8 cellular contexts compared by ENCODE assay signal in genomic region chr7:1533569-1534329, GRCh38. TPM values are rescaled to one million over a fixed set of nuclear protein-coding genes. Genes with fewer than 3 reads are reported as not detected.
DNase-seq lines count a peak whose midpoint lies in the region; ATAC-seq and TF ChIP-seq lines count a peak whose summit lies in the region.

No MANE protein-coding gene starts in this region.

- no peaks in the 10 kb centered on the region for H3K27me3 Mint-ChIP-seq in naive B cell

- H3K9me3 ChIP-seq in duodenal mucosa (ENCODE audit: control insufficient read depth in 1 of 2, low read length in 2 of 2): no peaks in the 10 kb centered on the region

- H3K9ac ChIP-seq in duodenal mucosa (ENCODE audit: low read depth in 1 of 2, low read length in 2 of 2): peak overlapping the region; percentile 76 to 78

- H3K36me3 ChIP-seq in duodenal mucosa (ENCODE audit: control insufficient read depth in 1 of 2, insufficient read depth in 2 of 2, low read length in 2 of 2): peaks cover 4 to 6% of the 10 kb centered on the region in 2 donors

- no peaks in the 10 kb centered on the region for H3K27me3 ChIP-seq in duodenal mucosa (ENCODE audit: control insufficient read depth in 1 of 2, insufficient read depth in 2 of 2, low read length in 2 of 2)

- ATAC-seq in SK-N-SH treated with all-trans-retinoic acid at 6 μM for 48 hours: peak; percentile 28
- no peak for ATAC-seq in naive B cell (ENCODE audit: low read depth in 2 of 2)
- no peak for ATAC-seq in HG02798 (IDR thresholded peaks at IDR 0.05; ENCODE audit: poor library complexity, unreplicated experiment)

- peaks cover 20 to 31% (median 27%) of the 10 kb centered on the region in 3 donors for H3K4me1 Mint-ChIP-seq in naive B cell

- H3K4me1 ChIP-seq in duodenal mucosa (ENCODE audit: control insufficient read depth in 1 of 2, insufficient read depth in 2 of 2, low read length in 2 of 2): peaks cover 27 to 48% of the 10 kb centered on the region in 2 donors

- H3K9me3 Mint-ChIP-seq in naive B cell: no peaks in the 10 kb centered on the region

- DNase-seq in stimulated activated naive CD4-positive, alpha-beta T cell treated with Interleukin-2 at 50 U/mL for 16 hours (lab: John Stamatoyannopoulos, UW): peak; percentile 32
- no peak for DNase-seq in stimulated activated naive CD4-positive, alpha-beta T cell (lab: John Stamatoyannopoulos, UW)
- DNase-seq in naive B cell (no peak), UCSD-AML1 (lab: John Stamatoyannopoulos, UW; ENCODE audit: unreplicated experiment) (no peak)
- DNase-seq in central memory CD4-positive, alpha-beta T cell: no peak

- peak overlapping the region; percentile 80 to 84 for H3K4me3 ChIP-seq in duodenal mucosa (ENCODE audit: low read depth in 1 of 2, low read length in 2 of 2)

- H3K4me3 Mint-ChIP-seq in naive B cell: peak overlapping the region in 7 of 8 donors; percentile 30 to 95 (median 88)

- peak overlapping the region; percentile 49 to 96 (median 94) for H3K27ac Mint-ChIP-seq in naive B cell

- peak overlapping the region; percentile 97 for H3K27ac ChIP-seq in duodenal mucosa (ENCODE audit: low read depth, low read length)

- no peaks in the 10 kb centered on the region for H3K36me3 Mint-ChIP-seq in naive B cell

TF ChIP-seq in SK-N-SH treated with all-trans-retinoic acid at 6 μM for 48 hours, 23 proteins besides CTCF, POLR2A, EP300 and RAD21:
- TF ChIP-seq PPARA (CRISPR knock-in tag; IDR thresholded peaks at IDR 0.05; ENCODE audit: borderline replicate concordance) (no peak), ZNF565 (CRISPR knock-in tag; conservative IDR thresholded peaks at IDR 0.05; ENCODE audit: low read depth) (no peak), ZNF8 (CRISPR knock-in tag; IDR thresholded peaks at IDR 0.05) (no peak), CSRNP3 (CRISPR knock-in tag; IDR thresholded peaks at IDR 0.05) (no peak), ZFP3 (CRISPR knock-in tag; IDR thresholded peaks at IDR 0.05) (no peak), CSDC2 (CRISPR knock-in tag; IDR thresholded peaks at IDR 0.05) (no peak), ESRRG (CRISPR knock-in tag; IDR thresholded peaks at IDR 0.05) (no peak), ISL1 (CRISPR knock-in tag; IDR thresholded peaks at IDR 0.05) (no peak), GLIS3 (CRISPR knock-in tag; IDR thresholded peaks at IDR 0.05) (no peak), TOX (CRISPR knock-in tag; IDR thresholded peaks at IDR 0.05; ENCODE audit: borderline replicate concordance) (no peak)
- TF ChIP-seq, protein P1, sequence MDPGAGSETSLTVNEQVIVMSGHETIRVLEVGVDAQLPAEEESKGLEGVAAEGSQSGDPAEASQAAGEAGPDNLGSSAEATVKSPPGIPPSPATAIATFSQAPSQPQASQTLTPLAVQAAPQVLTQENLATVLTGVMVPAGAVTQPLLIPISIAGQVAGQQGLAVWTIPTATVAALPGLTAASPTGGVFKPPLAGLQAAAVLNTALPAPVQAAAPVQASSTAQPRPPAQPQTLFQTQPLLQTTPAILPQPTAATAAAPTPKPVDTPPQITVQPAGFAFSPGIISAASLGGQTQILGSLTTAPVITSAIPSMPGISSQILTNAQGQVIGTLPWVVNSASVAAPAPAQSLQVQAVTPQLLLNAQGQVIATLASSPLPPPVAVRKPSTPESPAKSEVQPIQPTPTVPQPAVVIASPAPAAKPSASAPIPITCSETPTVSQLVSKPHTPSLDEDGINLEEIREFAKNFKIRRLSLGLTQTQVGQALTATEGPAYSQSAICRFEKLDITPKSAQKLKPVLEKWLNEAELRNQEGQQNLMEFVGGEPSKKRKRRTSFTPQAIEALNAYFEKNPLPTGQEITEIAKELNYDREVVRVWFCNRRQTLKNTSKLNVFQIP (CRISPR knock-in tag; IDR thresholded peaks at IDR 0.05; ENCODE audit: borderline replicate concordance, low read depth): no peak
- TF ChIP-seq, protein P2, sequence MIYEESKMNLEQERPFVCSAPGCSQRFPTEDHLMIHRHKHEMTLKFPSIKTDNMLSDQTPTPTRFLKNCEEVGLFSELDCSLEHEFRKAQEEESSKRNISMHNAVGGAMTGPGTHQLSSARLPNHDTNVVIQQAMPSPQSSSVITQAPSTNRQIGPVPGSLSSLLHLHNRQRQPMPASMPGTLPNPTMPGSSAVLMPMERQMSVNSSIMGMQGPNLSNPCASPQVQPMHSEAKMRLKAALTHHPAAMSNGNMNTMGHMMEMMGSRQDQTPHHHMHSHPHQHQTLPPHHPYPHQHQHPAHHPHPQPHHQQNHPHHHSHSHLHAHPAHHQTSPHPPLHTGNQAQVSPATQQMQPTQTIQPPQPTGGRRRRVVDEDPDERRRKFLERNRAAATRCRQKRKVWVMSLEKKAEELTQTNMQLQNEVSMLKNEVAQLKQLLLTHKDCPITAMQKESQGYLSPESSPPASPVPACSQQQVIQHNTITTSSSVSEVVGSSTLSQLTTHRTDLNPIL (CRISPR knock-in tag; IDR thresholded peaks at IDR 0.05; ENCODE audit: low read depth): no peak

RNA-seq across cellular contexts. Expression of gene MAFK, which starts 3.2 kb away (rescaled TPM):
- polyA plus RNA-seq in naive B cell (ENCODE audit: low read depth in 6 of 6): 1 to 10 TPM in 1 of 6 donors, under 1 TPM in 5; 0.36 to 1.2 (median 0.66) TPM

RNA-seq across cellular contexts. Expression of gene TMEM184A, which starts 22.3 kb away (rescaled TPM):
- polyA plus RNA-seq in naive B cell (ENCODE audit: low read depth in 6 of 6): under 1 TPM in 1 of 6 donors, not detected in 5; 0.16 TPM

RNA-seq across cellular contexts. Expression of gene INTS1, which starts 29.6 kb away (rescaled TPM):
- polyA plus RNA-seq in naive B cell (ENCODE audit: low read depth in 6 of 6): 10 to 100 TPM in 5 of 6 donors, 1 to 10 TPM in 1; 3.0 to 26.7 (median 11.7) TPM

RNA-seq across cellular contexts. Expression of gene PSMG3, which starts 36.1 kb away (rescaled TPM):
- 10 to 100 TPM; 24.2 to 43.4 (median 38.6) TPM for polyA plus RNA-seq in naive B cell (ENCODE audit: low read depth in 6 of 6)
